23 cellular contexts compared by ENCODE assay signal in the genomic region with DNA sequence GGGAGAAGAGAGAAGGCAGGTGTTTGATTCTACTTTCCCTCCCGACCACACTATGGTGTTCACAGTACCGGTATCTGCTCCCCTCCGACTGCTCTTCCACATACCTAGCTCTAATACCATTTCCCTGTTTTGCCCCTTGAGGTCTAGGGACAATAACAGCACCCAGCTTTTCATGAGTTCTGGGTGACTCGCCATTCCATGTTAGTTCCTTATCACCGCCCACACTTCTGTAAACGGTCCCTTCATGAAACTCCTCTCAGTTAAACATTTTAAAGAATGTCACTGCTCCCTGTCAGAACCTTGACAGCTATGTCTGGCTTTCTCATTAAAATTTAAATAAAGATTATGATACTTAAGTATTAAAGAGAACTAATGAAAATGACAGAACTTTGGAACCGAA.
"Had no signal": no experiment of that assay in that cellular context is flagged by ENCODE, and none has a peak within 500 bp of the region (broad histone marks: within the 10 kb centered on the region; RNA-seq: fewer than 3 reads in every experiment).

No MANE protein-coding gene starts in this region.

- H3K4me3 ChIP-seq: colonic mucosa, esophagus muscularis mucosa, lung, mucosa of descending colon, pancreas, right lobe of liver, suprapubic skin, transverse colon, upper lobe of right lung, vagina had no signal

- DNase-seq: colonic mucosa; dermis blood vessel endothelial cell; effector memory CD4-positive, alpha-beta T cell; foreskin keratinocyte; mesenchymal stem cell; naive B cell; pancreas; right lobe of liver; stimulated activated CD4-positive, alpha-beta T cell treated with anti-CD3 and anti-CD28 coated beads, Interleukin-1b, Interleukin-23, amount 100 ng/mL, for 48 hours; stimulated activated CD4-positive, alpha-beta T cell treated with anti-CD3 and anti-CD28 coated beads, Interleukin-4, amount 100 ng/mL, for 1 hour; stimulated activated CD8-positive, alpha-beta memory T cell treated with anti-CD3 and anti-CD28 coated beads, Interleukin-4, amount 100 ng/mL, for 48 hours; stimulated activated naive CD4-positive, alpha-beta T cell; stimulated activated naive CD8-positive, alpha-beta T cell treated with anti-CD3 and anti-CD28 coated beads, Interleukin-15, amount 100 ng/mL, for 72 hours; transverse colon; upper lobe of right lung had no signal

- H3K9me3 ChIP-seq: colonic mucosa, esophagus muscularis mucosa, mucosa of descending colon, neutrophil, pancreas, right lobe of liver, suprapubic skin, transverse colon, upper lobe of right lung, vagina had no signal

- H3K4me1 ChIP-seq: colonic mucosa, foreskin keratinocyte, pancreas, right lobe of liver, upper lobe of right lung, vagina had no signal

- H3K36me3 ChIP-seq: colonic mucosa, esophagus muscularis mucosa, neutrophil, pancreas, right lobe of liver, suprapubic skin, transverse colon, upper lobe of right lung, vagina had no signal

- H3K27me3 ChIP-seq: colonic mucosa, esophagus muscularis mucosa, neutrophil, pancreas, right lobe of liver, suprapubic skin, transverse colon, upper lobe of right lung, vagina had no signal

- H3K27ac ChIP-seq: colonic mucosa, esophagus muscularis mucosa, foreskin keratinocyte, neutrophil, pancreas, right lobe of liver, suprapubic skin, transverse colon, upper lobe of right lung, vagina had no signal

- ATAC-seq: left lobe of liver; natural killer cell treated with Interleukin-12 subunit alpha and Interleukin-12 subunit beta and Interleukin-15 and Interleukin-18, amount 100 ng/mL, for 72 hours; pancreas; right lobe of liver; stimulated activated naive CD8-positive, alpha-beta T cell treated with anti-CD3 and anti-CD28 coated beads, Interleukin-15, amount 100 ng/mL, for 72 hours; upper lobe of right lung had no signal
